Comparison of ENCODE assay signal across 1 cellular context in genomic region chr16:2036200-2036966, GRCh38.
TF ChIP-seq lines count a peak whose summit lies in the region.

No MANE protein-coding gene starts in this region.

TF ChIP-seq in K562, 482 proteins besides CTCF, POLR2A, EP300 and RAD21:
- TF ChIP-seq HNRNPL (IDR thresholded peaks at IDR 0.05; ENCODE audit: low read depth, low read length) (0 out of 2 replicates have a peak, but pooled peaks have one; percentile 17), TAF15 (IDR thresholded peaks at IDR 0.05; ENCODE audit: low read depth, low read length) (no peak), RBFOX2 (IDR thresholded peaks at IDR 0.05; ENCODE audit: low read depth, low read length) (peak; percentile 40; the same call in 1 of the 2 replicates), NFRKB (IDR thresholded peaks at IDR 0.05; ENCODE audit: low read depth) (no peak), TRIM24 (IDR thresholded peaks at IDR 0.05) (no peak)
- TF ChIP-seq, protein P1, sequence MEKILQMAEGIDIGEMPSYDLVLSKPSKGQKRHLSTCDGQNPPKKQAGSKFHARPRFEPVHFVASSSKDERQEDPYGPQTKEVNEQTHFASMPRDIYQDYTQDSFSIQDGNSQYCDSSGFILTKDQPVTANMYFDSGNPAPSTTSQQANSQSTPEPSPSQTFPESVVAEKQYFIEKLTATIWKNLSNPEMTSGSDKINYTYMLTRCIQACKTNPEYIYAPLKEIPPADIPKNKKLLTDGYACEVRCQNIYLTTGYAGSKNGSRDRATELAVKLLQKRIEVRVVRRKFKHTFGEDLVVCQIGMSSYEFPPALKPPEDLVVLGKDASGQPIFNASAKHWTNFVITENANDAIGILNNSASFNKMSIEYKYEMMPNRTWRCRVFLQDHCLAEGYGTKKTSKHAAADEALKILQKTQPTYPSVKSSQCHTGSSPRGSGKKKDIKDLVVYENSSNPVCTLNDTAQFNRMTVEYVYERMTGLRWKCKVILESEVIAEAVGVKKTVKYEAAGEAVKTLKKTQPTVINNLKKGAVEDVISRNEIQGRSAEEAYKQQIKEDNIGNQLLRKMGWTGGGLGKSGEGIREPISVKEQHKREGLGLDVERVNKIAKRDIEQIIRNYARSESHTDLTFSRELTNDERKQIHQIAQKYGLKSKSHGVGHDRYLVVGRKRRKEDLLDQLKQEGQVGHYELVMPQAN (IDR thresholded peaks at IDR 0.05; ENCODE audit: borderline replicate concordance), result no peak
